18 cellular contexts compared by ENCODE assay signal in the genomic region with DNA sequence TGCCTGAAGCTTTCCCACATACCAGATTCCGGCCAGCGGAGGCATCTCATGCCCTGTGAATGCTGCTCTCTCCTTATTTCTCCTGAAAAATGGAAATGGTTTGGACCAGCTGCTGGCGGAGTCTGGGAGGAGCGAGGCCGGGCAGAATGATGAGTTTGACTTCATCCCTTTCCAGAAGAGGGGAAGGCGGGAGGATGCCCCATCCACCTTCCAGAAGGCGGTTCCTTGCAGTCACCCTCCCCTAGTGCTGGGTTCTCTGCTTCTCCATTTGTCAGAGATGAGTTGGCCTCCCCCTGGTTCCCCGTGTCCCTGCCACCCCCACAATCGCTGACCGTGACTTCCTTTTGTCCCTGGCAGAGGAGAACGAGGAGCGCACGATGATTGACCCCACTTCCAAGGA.
DNase-seq lines count a peak whose midpoint lies in the region; ATAC-seq, FAIRE-seq and TF ChIP-seq lines count a peak whose summit lies in the region.
"Had no signal": no experiment of that assay in that cellular context is flagged by ENCODE, and none has a peak within 500 bp of the region (broad histone marks: within the 10 kb centered on the region; RNA-seq: fewer than 3 reads in every experiment).

No MANE protein-coding gene starts in this region.

- WGBS in heart right ventricle, 2 donors, result 97% methylated on average over 13 of the region's 13 CpGs
- 94% methylated on average over 13 of the region's 13 CpGs for WGBS in GM12878 (ENCODE audit: insufficient coverage, insufficient replicate concordance, low lambda C conversion rate, missing lambda C conversion rate)

- H3K79me2 ChIP-seq in GM12878 (ENCODE audit: control insufficient read depth, insufficient read depth, low read length), result no peaks in the 10 kb centered on the region
- no peaks in the 10 kb centered on the region for H3K79me2 ChIP-seq in neural progenitor cell (ENCODE audit: low read depth)

- H3K27ac ChIP-seq in heart right ventricle (no peak overlapping the region), GM12878 (ENCODE audit: control insufficient read depth, insufficient read depth) (no peak overlapping the region), neural progenitor cell (no peak overlapping the region), RWPE1 (no peak overlapping the region), SJCRH30 (no peak overlapping the region)
- no peak overlapping the region for H3K27ac ChIP-seq in naive thymus-derived CD4-positive, alpha-beta T cell (ENCODE audit: low read depth, low read length)
- H3K27ac ChIP-seq: BLaER1 had no signal

- H3K27me3 Mint-ChIP-seq in neural progenitor cell (ENCODE audit: insufficient read depth, low read depth) (peaks cover 9% of the 10 kb centered on the region), type B pancreatic cell (no peaks in the 10 kb centered on the region)
- H3K27me3 Mint-ChIP-seq in naive thymus-derived CD4-positive, alpha-beta T cell, result no peaks in the 10 kb centered on the region
- H3K27me3 Mint-ChIP-seq: CD8-positive, alpha-beta memory T cell had no signal

- H3K36me3 ChIP-seq in heart right ventricle (peaks cover 0 to 89% (median 15%) of the 10 kb centered on the region in 9 donors), GM12878 (ENCODE audit: control insufficient read depth in 2 of 2, insufficient read depth in 2 of 2, low read length in 1 of 2) (peaks cover 4 to 16% of the 10 kb centered on the region in 2 experiments; a peak in 3 of 4 replicates), neural progenitor cell (no peaks in the 10 kb centered on the region), SJCRH30 (no peaks in the 10 kb centered on the region)
- H3K36me3 ChIP-seq in naive thymus-derived CD4-positive, alpha-beta T cell (ENCODE audit: control insufficient read depth in 2 of 3, insufficient read depth in 3 of 3, low read length in 3 of 3), result no peaks in the 10 kb centered on the region
- H3K36me3 ChIP-seq: BLaER1 had no signal

- H3K27ac Mint-ChIP-seq in neural progenitor cell (peak overlapping the region; percentile 38), type B pancreatic cell (peak overlapping the region; percentile 26)
- H3K27ac Mint-ChIP-seq in naive thymus-derived CD4-positive, alpha-beta T cell, result no peak overlapping the region

- intact Hi-C loops in Right ventricle myocardium superior (cut with DNase I), result no loop called here
- intact Hi-C loops in heart right ventricle (cut with DNase I), result loop anchor here in 1 of 10 donors (10.0 kb wide), 1 partner anchor 225 kb away; no protein-coding TSS in a partner anchor
- intact Hi-C loops in GM12878 (cut with micrococcal nuclease; ENCODE audit: unreplicated experiment), result no loop called here
- intact Hi-C loops in naive thymus-derived CD4-positive, alpha-beta T cell (cut with micrococcal nuclease), result no loop called here

- in situ Hi-C loops in GM12878 (cut with MboI), result no loop called here

- no peak overlapping the region for H3K4me2 ChIP-seq in GM12878 (ENCODE audit: control insufficient read depth, insufficient read depth)
- no peak overlapping the region for H3K4me2 ChIP-seq in neural progenitor cell
- H3K4me2 ChIP-seq: BLaER1 had no signal

- H3F3A ChIP-seq in neural progenitor cell (ENCODE audit: low read depth), result no peaks in the 10 kb centered on the region

- ATAC-seq in Right ventricle myocardium superior (ENCODE audit: poor library complexity) (no peak), heart right ventricle (no peak), GM12878 (no peak)
- no peak for ATAC-seq in naive thymus-derived CD4-positive, alpha-beta T cell
- ATAC-seq: HepG2 had no signal

- no TSS peak for BruUV-seq in GM12878 (replicated peaks; lab: Mats Ljungman, UMichigan)

- SMC1A ChIA-PET in GM12878 (lab: Charles Lee; ENCODE audit: uncharacterized antibody, unreplicated experiment), result no interaction called here

- H3K36me3 Mint-ChIP-seq in neural progenitor cell, result no peaks in the 10 kb centered on the region
- no peaks in the 10 kb centered on the region for H3K36me3 Mint-ChIP-seq in type B pancreatic cell
- H3K36me3 Mint-ChIP-seq in naive thymus-derived CD4-positive, alpha-beta T cell, result peaks cover 0 to 5% (median 0%) of the 10 kb centered on the region in 5 donors

- H3K27me3 ChIP-seq in heart right ventricle (no peaks in the 10 kb centered on the region), GM12878 (replicated peaks in 1 of 2; ENCODE audit: control insufficient read depth in 2 of 2, insufficient read depth in 2 of 2, low read length in 1 of 2) (no peaks in the 10 kb centered on the region), neural progenitor cell (no peaks in the 10 kb centered on the region), SJCRH30 (no peaks in the 10 kb centered on the region; the same call in 1 of the 2 replicates)
- H3K27me3 ChIP-seq in naive thymus-derived CD4-positive, alpha-beta T cell (ENCODE audit: control insufficient read depth in 2 of 2, insufficient read depth in 2 of 2, low read length in 2 of 2), result no peaks in the 10 kb centered on the region
- H3K27me3 ChIP-seq: BLaER1 had no signal

- POLR2A ChIA-PET in GM12878 (lab: Charles Lee), result no interaction called here
- POLR2A ChIA-PET in naive thymus-derived CD4-positive, alpha-beta T cell (lab: Charles Lee), result no interaction called here
- POLR2A ChIA-PET in RWPE1 (lab: Yijun Ruan, JAX; ENCODE audit: low non-redundant PET), result no interaction called here

- TF ChIP-seq RAD21 in GM12878 (IDR thresholded peaks at IDR 0.05; ENCODE audit: insufficient read depth, low read depth, low read length), result no peak

- H3K9me3 ChIP-seq in heart right ventricle (no peaks in the 10 kb centered on the region), GM12878 (replicated peaks; ENCODE audit: control insufficient read depth, insufficient read depth, low read length) (no peaks in the 10 kb centered on the region), neural progenitor cell (ENCODE audit: low read depth) (no peaks in the 10 kb centered on the region), SJCRH30 (replicated peaks) (no peaks in the 10 kb centered on the region)
- no peaks in the 10 kb centered on the region for H3K9me3 ChIP-seq in naive thymus-derived CD4-positive, alpha-beta T cell (ENCODE audit: control insufficient read depth in 2 of 3, low read length in 3 of 3)
- H3K9me3 ChIP-seq: Caco-2 had no signal

- H3K4me1 ChIP-seq in heart right ventricle (no peaks in the 10 kb centered on the region), GM12878 (ENCODE audit: control insufficient read depth, insufficient read depth, low read length) (no peaks in the 10 kb centered on the region), neural progenitor cell (no peaks in the 10 kb centered on the region), SJCRH30 (no peaks in the 10 kb centered on the region)
- H3K4me1 ChIP-seq in naive thymus-derived CD4-positive, alpha-beta T cell (ENCODE audit: control insufficient read depth in 2 of 2, insufficient read depth in 2 of 2, low read length in 2 of 2), result no peaks in the 10 kb centered on the region
- H3K4me1 ChIP-seq: Caco-2 had no signal

- H4K20me1 ChIP-seq in GM12878 (ENCODE audit: control insufficient read depth, insufficient read depth) (no peaks in the 10 kb centered on the region), neural progenitor cell (ENCODE audit: low read depth) (no peaks in the 10 kb centered on the region)
- H4K20me1 ChIP-seq: BLaER1 had no signal

- FAIRE-seq in GM12878 (lab: Jason Lieb, UNC), result no peak
- FAIRE-seq: HepG2, HTR-8/SVneo had no signal

- no peak overlapping the region for H3K4me3 Mint-ChIP-seq in neural progenitor cell
- H3K4me3 Mint-ChIP-seq in type B pancreatic cell, result no peak overlapping the region
- no peak overlapping the region for H3K4me3 Mint-ChIP-seq in naive thymus-derived CD4-positive, alpha-beta T cell
- H3K4me3 Mint-ChIP-seq: CD8-positive, alpha-beta memory T cell; H9 had no signal

- TF ChIP-seq CTCF in heart right ventricle (IDR thresholded peaks at IDR 0.05) (no peak), GM12878 (IDR thresholded peaks at IDR 0.05 in 2 of 3, conservative IDR thresholded peaks at IDR 0.05 in 1 of 3; ENCODE audit: control insufficient read depth in 2 of 3, extremely low read depth in 1 of 3, insufficient read depth in 1 of 3, low read depth in 3 of 3, low read length in 3 of 3) (no peak), neural progenitor cell (IDR thresholded peaks at IDR 0.05) (no peak), type B pancreatic cell (conservative IDR thresholded peaks at IDR 0.05) (no peak), RWPE1 (conservative IDR thresholded peaks at IDR 0.05; ENCODE audit: low read depth) (no peak)

- CTCF ChIA-PET in GM12878 (lab: Yijun Ruan, JAX), result interaction anchor here (1.0 kb wide), 1 partner anchor 14 kb away, joined by 3 read pairs; no protein-coding TSS in a partner anchor
- CTCF ChIA-PET in naive thymus-derived CD4-positive, alpha-beta T cell (lab: Charles Lee), result interaction anchor here (0.5 kb wide), 1 partner anchor 109 kb away, joined by 3 read pairs; no protein-coding TSS in a partner anchor
- CTCF ChIA-PET in RWPE1 (lab: Yijun Ruan, JAX), result no interaction called here

- DNase-seq in Right ventricle myocardium superior (peak; percentile 13), heart right ventricle (no peak), GM12878 (ENCODE audit: low read depth, low spot score) (no peak), neural progenitor cell (ENCODE audit: low spot score) (no peak), type B pancreatic cell (ENCODE audit: extremely low spot score, unreplicated experiment) (no peak), RWPE1 (ENCODE audit: low spot score) (no peak), SJCRH30 (no peak)
- no peak for DNase-seq in naive thymus-derived CD4-positive, alpha-beta T cell
- DNase-seq: 8988T; AML-193; Caco-2; CD8-positive, alpha-beta memory T cell; DMS53; GF-D8; H9 had no signal

- no peak for TF ChIP-seq EP300 in GM12878 (IDR thresholded peaks at IDR 0.05; ENCODE audit: borderline replicate concordance in 1 of 2, control insufficient read depth in 1 of 2, low read depth in 2 of 2, low read length in 2 of 2)

- H3K4me1 Mint-ChIP-seq in neural progenitor cell (peaks cover 5% of the 10 kb centered on the region), type B pancreatic cell (ENCODE audit: unreplicated experiment) (peaks cover 4% of the 10 kb centered on the region)
- no peaks in the 10 kb centered on the region for H3K4me1 Mint-ChIP-seq in naive thymus-derived CD4-positive, alpha-beta T cell
- H3K4me1 Mint-ChIP-seq: CD8-positive, alpha-beta memory T cell had no signal

- RAD21 ChIA-PET in GM12878 (lab: Charles Lee; ENCODE audit: unreplicated experiment), result no interaction called here

- H3K9me3 Mint-ChIP-seq in neural progenitor cell (peaks cover 4% of the 10 kb centered on the region), type B pancreatic cell (no peaks in the 10 kb centered on the region)
- no peaks in the 10 kb centered on the region for H3K9me3 Mint-ChIP-seq in naive thymus-derived CD4-positive, alpha-beta T cell
- H3K9me3 Mint-ChIP-seq: CD8-positive, alpha-beta memory T cell had no signal

- H3K9ac ChIP-seq in GM12878 (ENCODE audit: control insufficient read depth, insufficient read depth, low read length) (no peak overlapping the region), neural progenitor cell (no peak overlapping the region)
- H3K9ac ChIP-seq: BLaER1 had no signal

- H3K4me3 ChIP-seq in heart right ventricle (no peak overlapping the region), GM12878 (no peak overlapping the region), neural progenitor cell (no peak overlapping the region), SJCRH30 (no peak overlapping the region)
- H3K4me3 ChIP-seq in naive thymus-derived CD4-positive, alpha-beta T cell (ENCODE audit: low read length), result no peak overlapping the region
- H3K4me3 ChIP-seq: BLaER1 had no signal

- 0 out of 2 replicates have a peak, but pooled peaks have one; percentile 4 for TF ChIP-seq POLR2A in GM12878 (IDR thresholded peaks at IDR 0.05; ENCODE audit: low read depth, low read length)

- H2AFZ ChIP-seq in GM12878 (ENCODE audit: control insufficient read depth, low read depth, low read length) (no peak overlapping the region), neural progenitor cell (replicated peaks) (no peak overlapping the region)

Comparison
In these comparisons a context has a peak if more than half of its experiments do, and no peak if none do; other contexts are left out.
1. H3K27ac Mint-ChIP-seq: peak in neural progenitor cell (single experiment) and type B pancreatic cell (single experiment); none in naive thymus-derived CD4-positive, alpha-beta T cell (0 of 9).